ENCODE assay signal across 6 cellular contexts in the genomic region with DNA sequence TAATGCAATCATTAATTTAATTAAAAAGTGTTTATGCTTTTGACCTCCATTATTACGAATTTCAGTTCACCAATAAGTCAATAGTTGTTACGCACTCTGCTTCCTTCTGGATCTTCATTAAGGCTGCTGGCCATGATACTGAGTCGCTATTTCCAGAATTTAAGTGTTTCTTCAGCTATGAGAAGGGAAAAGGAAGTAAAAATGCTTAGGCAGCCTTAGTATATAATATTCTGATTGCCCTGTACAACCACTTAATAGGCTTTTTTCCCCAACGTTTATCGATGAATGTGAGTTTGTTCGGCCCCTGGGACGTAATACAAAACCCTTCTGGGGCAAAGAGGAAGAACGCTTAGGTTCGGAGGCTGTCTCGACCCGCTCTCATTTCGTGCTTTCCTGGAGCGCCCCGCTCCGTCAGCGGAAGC. TPM values are rescaled to one million over a fixed set of nuclear protein-coding genes. Genes with fewer than 3 reads are reported as not detected.
DNase-seq lines count a peak whose midpoint lies in the region; ATAC-seq and TF ChIP-seq lines count a peak whose summit lies in the region.

No MANE protein-coding gene starts in this region.

- H3K9me3 ChIP-seq in body of pancreas, result no peaks in the 10 kb centered on the region

- peak overlapping the region; percentile 23 to 26 for H3K4me3 ChIP-seq in body of pancreas

- WGBS in body of pancreas, 2 donors, result 0% methylated on average over 16 of the region's 16 CpGs

- ATAC-seq in HG02884 (IDR thresholded peaks at IDR 0.05; ENCODE audit: unreplicated experiment) (peak; percentile 21), body of pancreas (no peak)

- H3K4me1 ChIP-seq in body of pancreas, result peaks cover 42% of the 10 kb centered on the region

- DNase-seq in body of pancreas, result peak in 1 of 4 donors; percentile 84
- no peak for DNase-seq in nephron progenitor cell
- DNase-seq in AG08396 (ENCODE audit: low spot score), result no peak
- no peak for DNase-seq in HPDE6-E6E7 (ENCODE audit: extremely low spot score)

- TF ChIP-seq POLR2A in body of pancreas (IDR thresholded peaks at IDR 0.05), result no peak

- H3K9me3 Mint-ChIP-seq in nephron progenitor cell, result no peaks in the 10 kb centered on the region

- TF ChIP-seq CTCF in 22Rv1 (IDR thresholded peaks at IDR 0.05) (0 out of 2 replicates have a peak, but pooled peaks have one; percentile 11), body of pancreas (IDR thresholded peaks at IDR 0.05) (no peak), nephron progenitor cell (IDR thresholded peaks at IDR 0.05) (no peak)

- peak overlapping the region; percentile 99 for H3K27ac Mint-ChIP-seq in nephron progenitor cell

- intact Hi-C loops in body of pancreas (cut with DNase I), result no loop called here

- no peaks in the 10 kb centered on the region for H3K36me3 ChIP-seq in body of pancreas (replicated peaks in 1 of 2; ENCODE audit: insufficient read depth in 1 of 2, low read depth in 2 of 2)

- H3K27me3 Mint-ChIP-seq in nephron progenitor cell (ENCODE audit: low read depth, poor library complexity), result no peaks in the 10 kb centered on the region

- H3K4me1 Mint-ChIP-seq in nephron progenitor cell, result peaks cover 50% of the 10 kb centered on the region

- peaks cover 13% of the 10 kb centered on the region for H3K36me3 Mint-ChIP-seq in nephron progenitor cell (ENCODE audit: low read depth)

- H3K27ac ChIP-seq in 22Rv1, result peak overlapping the region; percentile 99
- H3K27ac ChIP-seq in body of pancreas, result peak overlapping the region; percentile 97 to 100 (median 100)

- H3K4me3 Mint-ChIP-seq in nephron progenitor cell, result peak overlapping the region; percentile 94

- H3K27me3 ChIP-seq in body of pancreas, result no peaks in the 10 kb centered on the region

RNA-seq across cellular contexts. Expression of a gene that starts 0.6 kb away (rescaled TPM):
- 10 to 100 TPM; 15.0 to 27.4 TPM for total RNA-seq in body of pancreas

RNA-seq across cellular contexts. Expression of a gene that starts 1.3 kb away (rescaled TPM):
- 10 to 100 TPM in 1 of 2 donors, 1 to 10 TPM in 1; 8.6 to 10.4 TPM for total RNA-seq in body of pancreas

RNA-seq across cellular contexts. Expression of a gene that starts 18.5 kb away (rescaled TPM):
- total RNA-seq in body of pancreas, result 1 to 10 TPM; 2.3 to 4.0 TPM

RNA-seq across cellular contexts. Expression of a gene that starts 29.2 kb away (rescaled TPM):
- not detected for total RNA-seq in body of pancreas

RNA-seq across cellular contexts. Expression of a gene that starts 32.5 kb away (rescaled TPM):
- 10 to 100 TPM; 17.4 to 30.3 TPM for total RNA-seq in body of pancreas
